ENCODE assay signal across 8 cellular contexts in genomic region chr19:50510700-50511068, GRCh38. TPM values are rescaled to one million over a fixed set of nuclear protein-coding genes. Genes with fewer than 3 reads are reported as not detected.
A peak's percentile ranks its signal among the peaks of the same experiment; 100 is the strongest.
DNase-seq lines count a peak whose midpoint lies in the region; ATAC-seq and TF ChIP-seq lines count a peak whose summit lies in the region.

No MANE protein-coding gene starts in this region.

- peak overlapping the region; percentile 81 for H3K27ac ChIP-seq in DND-41 (ENCODE audit: low read length)
- peak overlapping the region; percentile 35 for H3K27ac ChIP-seq in adipose tissue (ENCODE audit: low read depth, low read length)
- peak overlapping the region; percentile 83 to 84 for H3K27ac ChIP-seq in tibial artery

- H3K4me1 ChIP-seq in DND-41 (ENCODE audit: insufficient read depth, low read length) (peaks cover 21% of the 10 kb centered on the region), tibial artery (peaks cover 0 to 16% (median 13%) of the 10 kb centered on the region in 4 donors)

- H2AFZ ChIP-seq in DND-41 (ENCODE audit: low read depth, low read length), result peak overlapping the region; percentile 92

- H3K79me2 ChIP-seq in DND-41 (ENCODE audit: insufficient read depth, low read length), result peaks cover 6% of the 10 kb centered on the region; the same call in 1 of the 2 replicates

- H3K27me3 ChIP-seq in DND-41 (ENCODE audit: insufficient read depth, low read length, poor library complexity), result no peaks in the 10 kb centered on the region
- H3K27me3 ChIP-seq in tibial artery, result no peaks in the 10 kb centered on the region

- peak overlapping the region; percentile 93 for H3K4me2 ChIP-seq in DND-41 (ENCODE audit: insufficient read depth, low read length)

- no peaks in the 10 kb centered on the region for H4K20me1 ChIP-seq in DND-41 (ENCODE audit: insufficient read depth, low read length)

- TF ChIP-seq CTCF in DND-41 (IDR thresholded peaks at IDR 0.05; ENCODE audit: borderline replicate concordance, extremely low read depth, low read length, poor library complexity, severe bottlenecking), result no peak
- no peak for TF ChIP-seq CTCF in tibial artery (IDR thresholded peaks at IDR 0.05)

- H3K4me3 ChIP-seq in DND-41 (ENCODE audit: low read depth in 1 of 2, low read length in 2 of 2) (peak overlapping the region; percentile 61 to 90), tibial artery (peak overlapping the region; percentile 75 to 79)

- 1 to 8% (median 5%) methylated on average over 10 of the region's 10 CpGs for WGBS in adipose tissue, 3 donors

- H3K36me3 ChIP-seq in DND-41 (ENCODE audit: insufficient read depth, low read length) (no peaks in the 10 kb centered on the region), tibial artery (peaks cover 0 to 9% (median 5%) of the 10 kb centered on the region in 3 donors)

- intact Hi-C loops in tibial artery (cut with DNase I; ENCODE audit: low total_unique reads), result loop anchor here (1.0 kb wide), 1 partner anchor 34 kb away; the partner anchor contains the start of genes EMC10 and GARIN5A

- H3K9me3 ChIP-seq in DND-41 (ENCODE audit: insufficient read depth, low read length, severe bottlenecking) (no peaks in the 10 kb centered on the region), tibial artery (no peaks in the 10 kb centered on the region)

- peak overlapping the region; percentile 68 for H3K9ac ChIP-seq in DND-41 (ENCODE audit: low read depth, low read length)

- DNase-seq in DND-41 (no peak), NCI-H1105 treated with DMSO at 0.1 percent for 48 hours (lab: John Stamatoyannopoulos, UW) (peak; percentile 95), left kidney (ENCODE audit: low read depth, low spot score) (peak; percentile 98), tibial artery (no peak), cortex of kidney (lab: John Stamatoyannopoulos, UW) (no peak), foreskin melanocyte (no peak)

- ATAC-seq in DND-41 (ENCODE audit: insufficient read depth, low read depth) (no peak), GM21737 (IDR thresholded peaks at IDR 0.05; ENCODE audit: unreplicated experiment) (no peak)

RNA-seq across cellular contexts. Expression of gene JOSD2, which starts 0.3 kb away (rescaled TPM):
- polyA plus RNA-seq in adipose tissue, result 10 to 100 TPM; 34.9 to 61.6 (median 56.8) TPM

RNA-seq across cellular contexts. Expression of gene ASPDH, which starts 3.0 kb away (rescaled TPM):
- polyA plus RNA-seq in adipose tissue, result under 1 TPM in 1 of 3 donors, not detected in 2; 0.36 TPM

RNA-seq across cellular contexts. Expression of gene GARIN5A, which starts 34.0 kb away (rescaled TPM):
- polyA plus RNA-seq in adipose tissue, result 1 to 10 TPM in 2 of 3 donors, under 1 TPM in 1; 0.68 to 2.7 (median 1.8) TPM

RNA-seq across cellular contexts. Expression of gene EMC10, which starts 34.4 kb away (rescaled TPM):
- 10 to 100 TPM; 42.4 to 75.0 (median 69.1) TPM for polyA plus RNA-seq in adipose tissue

RNA-seq across cellular contexts. Expression of gene LRRC4B, which starts 57.6 kb away (rescaled TPM):
- 1 to 10 TPM in 2 of 3 donors, under 1 TPM in 1; 0.52 to 3.0 (median 1.6) TPM for polyA plus RNA-seq in adipose tissue

Comparison
In these comparisons a context has a peak if more than half of its experiments do, and no peak if none do; other contexts are left out.
1. DNase-seq: peak in NCI-H1105 treated with DMSO at 0.1 percent for 48 hours (single experiment) and left kidney (single experiment); none in DND-41 (single experiment), tibial artery (0 of 2), cortex of kidney (single experiment) and foreskin melanocyte (single experiment).
2. Peak in every context shown above with its lines, with median percentiles within 50 percentile points of each other: H3K27ac ChIP-seq.